Comparison of ENCODE assay signal across 8 cellular contexts in genomic region chr1:157090196-157090647, GRCh38. TPM values are rescaled to one million over a fixed set of nuclear protein-coding genes. Genes with fewer than 3 reads are reported as not detected.
DNase-seq lines count a peak whose midpoint lies in the region; ATAC-seq, FAIRE-seq and TF ChIP-seq lines count a peak whose summit lies in the region.

No MANE protein-coding gene starts in this region.

- TF ChIP-seq POLR2A in H1 (IDR thresholded peaks at IDR 0.05; ENCODE audit: control extremely low read depth in 1 of 2, low read depth in 2 of 2, low read length in 2 of 2), result no peak

- H2BK120ac ChIP-seq in H1 (replicated peaks; ENCODE audit: low read depth, low read length) (no peak overlapping the region), mesendoderm (ENCODE audit: low read depth, low read length) (no peak overlapping the region)

- H3K56ac ChIP-seq in H1 (replicated peaks; ENCODE audit: insufficient read length, low read depth, low read length) (no peak overlapping the region), mesendoderm (ENCODE audit: low read length) (peak overlapping the region; percentile 62)

- H3K36me3 ChIP-seq in H1 (ENCODE audit: control insufficient read depth in 2 of 4, insufficient read depth in 4 of 4, low read length in 3 of 4) (no peaks in the 10 kb centered on the region), mesendoderm (ENCODE audit: control insufficient read depth, insufficient read depth, low read length) (no peaks in the 10 kb centered on the region)

- TF ChIP-seq CTCF in H1 (IDR thresholded peaks at IDR 0.05; ENCODE audit: control extremely low read depth in 1 of 3, insufficient read depth in 1 of 3, low read depth in 1 of 3, low read length in 3 of 3), result peak; percentile 92 to 98 (median 97)

- H3K4me1 ChIP-seq in H1 (replicated peaks in 1 of 4; ENCODE audit: control insufficient read depth in 3 of 4, insufficient read depth in 4 of 4, low read length in 3 of 4) (peaks cover 3 to 5% (median 3%) of the 10 kb centered on the region in 4 experiments; a peak in 5 of 7 replicates), mesendoderm (ENCODE audit: control insufficient read depth, low read depth, low read length) (no peaks in the 10 kb centered on the region)

- peak; percentile 91 for DNase-seq in COLO829 (ENCODE audit: low spot score)
- DNase-seq in HK-2 (ENCODE audit: unreplicated experiment), result peak; percentile 79
- DNase-seq in NOMO-1 treated with dmso at 0.1 percent for 144 hours (lab: John Stamatoyannopoulos, UW; ENCODE audit: unreplicated experiment), result peak; percentile 28
- DNase-seq in activated CD8-positive, alpha-beta memory T cell treated with anti-CD3 and anti-CD28 coated beads for 4 hours (ENCODE audit: low read depth in 2 of 2), result peak; percentile 67 to 74
- DNase-seq in H1 (ENCODE audit: low read depth in 1 of 2, low spot score in 2 of 2), result peak; percentile 75 to 99
- peak; percentile 88 for DNase-seq in mesendoderm
- DNase-seq in stimulated activated CD8-positive, alpha-beta memory T cell treated with anti-CD3 and anti-CD28 coated beads, Interleukin-15, amount 100 ng/mL, for 24 hours (ENCODE audit: low read depth), result peak; percentile 85

- FAIRE-seq in H1 (lab: Jason Lieb, UNC), result peak; percentile 90

- peak; percentile 99 to 100 for TF ChIP-seq RAD21 in H1 (IDR thresholded peaks at IDR 0.05 in 1 of 2, conservative IDR thresholded peaks at IDR 0.05 in 1 of 2; ENCODE audit: low read depth in 2 of 2, low read length in 2 of 2)

- H4K8ac ChIP-seq in H1 (ENCODE audit: extremely low read depth, insufficient read depth, low read length) (no peak overlapping the region), mesendoderm (ENCODE audit: low read depth, low read length) (no peak overlapping the region)

- H3K14ac ChIP-seq in H1 (ENCODE audit: insufficient read length), result no peak overlapping the region

- POLR2A ChIA-PET in H1 (lab: Charles Lee; ENCODE audit: partially characterized antibody), result interaction anchor here (0.7 to 2.5 kb wide), 4 partner anchors 24 to 72 kb away, joined by 3 to 12 read pairs (median 6); no protein-coding TSS in a partner anchor

- H3K4me3 ChIP-seq in H1 (ENCODE audit: extremely low read depth in 1 of 4, insufficient read depth in 2 of 4, low read depth in 3 of 4, low read length in 4 of 4) (no peak overlapping the region), mesendoderm (ENCODE audit: low read length) (no peak overlapping the region)

- H3K79me2 ChIP-seq in H1 (ENCODE audit: control insufficient read depth in 1 of 2, insufficient read depth in 2 of 2, low read length in 2 of 2), result no peaks in the 10 kb centered on the region
- H3K79me2 ChIP-seq in mesendoderm (ENCODE audit: control insufficient read depth, insufficient read depth, low read length), result no peaks in the 10 kb centered on the region

- no peak overlapping the region for H2AFZ ChIP-seq in H1 (ENCODE audit: low read length)

- ATAC-seq in HG02610 (IDR thresholded peaks at IDR 0.05; ENCODE audit: unreplicated experiment), result no peak

- CTCF ChIA-PET in H1 (lab: Charles Lee; ENCODE audit: partially characterized antibody), result interaction anchor here (0.5 to 7.7 kb wide), 47 partner anchors 9 to 773 kb away, joined by 3 to 218 read pairs (median 4); partner anchors contain the start of genes ETV3 and ETV3L

- H3K23ac ChIP-seq in H1 (ENCODE audit: insufficient read length) (no peak overlapping the region), mesendoderm (ENCODE audit: low read length) (no peak overlapping the region)

- no peak overlapping the region for H2BK15ac ChIP-seq in H1 (ENCODE audit: low read length)
- no peak overlapping the region for H2BK15ac ChIP-seq in mesendoderm (replicated peaks; ENCODE audit: low read depth)

- 39% methylated on average over 10 of the region's 10 CpGs; no CpG with 5 or more reads in 1 of the 2 experiments for WGBS in H1 (ENCODE audit: extremely low coverage in 1 of 2, insufficient coverage in 1 of 2, insufficient read length in 1 of 2, insufficient replicate concordance in 2 of 2, low coverage in 1 of 2, low lambda C conversion rate in 2 of 2, missing lambda C conversion rate in 1 of 2), 2 experiments
- WGBS in mesendoderm (ENCODE audit: extremely low coverage, insufficient coverage, low lambda C conversion rate), result no CpG with 5 or more reads among the region's 10 CpGs

- peak in 1 of 2 experiments; percentile 23; a peak in 1 of 3 replicates for TF ChIP-seq EP300 in H1 (IDR thresholded peaks at IDR 0.05; ENCODE audit: borderline replicate concordance in 1 of 2, low read depth in 2 of 2, low read length in 2 of 2)

- H3K9ac ChIP-seq in H1 (replicated peaks in 1 of 4; ENCODE audit: extremely low read depth in 1 of 4, low read depth in 3 of 4, low read length in 3 of 4) (no peak overlapping the region), mesendoderm (ENCODE audit: low read length) (no peak overlapping the region)

- H3K27me3 ChIP-seq in H1 (replicated peaks in 1 of 4; ENCODE audit: control insufficient read depth in 3 of 4, extremely low read depth in 1 of 4, insufficient read depth in 3 of 4, low read length in 3 of 4), result no peaks in the 10 kb centered on the region; a peak in 2 of 7 replicates
- no peaks in the 10 kb centered on the region for H3K27me3 ChIP-seq in mesendoderm (ENCODE audit: insufficient read depth, low read length, poor library complexity)

- H4K91ac ChIP-seq in H1 (replicated peaks; ENCODE audit: insufficient read length, low read length), result no peak overlapping the region

- H3K27ac ChIP-seq in H1 (ENCODE audit: low read depth, low read length), result no peak overlapping the region
- no peak overlapping the region for H3K27ac ChIP-seq in mesendoderm (ENCODE audit: low read depth, low read length)

- no peaks in the 10 kb centered on the region for H4K20me1 ChIP-seq in H1 (replicated peaks in 1 of 2; ENCODE audit: control insufficient read depth in 1 of 2, insufficient read depth in 2 of 2, low read length in 2 of 2)

- H3K79me1 ChIP-seq in H1 (ENCODE audit: low read depth, low read length), result no peaks in the 10 kb centered on the region
- H3K79me1 ChIP-seq in mesendoderm (ENCODE audit: low read length), result no peaks in the 10 kb centered on the region

- H2BK5ac ChIP-seq in H1 (ENCODE audit: low read depth, low read length) (no peak overlapping the region), mesendoderm (ENCODE audit: low read length) (no peak overlapping the region)

- H3K18ac ChIP-seq in H1 (ENCODE audit: extremely low read depth, low read length) (0 out of 2 replicates have a peak overlapping the region, but pooled peaks have one; percentile 53), mesendoderm (ENCODE audit: low read length) (no peak overlapping the region)

- H2AK5ac ChIP-seq in H1 (ENCODE audit: low read depth, low read length) (no peak overlapping the region), mesendoderm (ENCODE audit: low read length) (no peak overlapping the region)

- H3K4me2 ChIP-seq in H1 (ENCODE audit: insufficient read depth in 1 of 2, low read depth in 2 of 2, low read length in 2 of 2) (peak overlapping the region in 1 of 2 experiments; percentile 3; a peak in 1 of 4 replicates), mesendoderm (ENCODE audit: low read length) (no peak overlapping the region)

- no peak overlapping the region for H4K5ac ChIP-seq in H1 (ENCODE audit: insufficient read length, low read depth, low read length)
- no peak overlapping the region for H4K5ac ChIP-seq in mesendoderm (ENCODE audit: low read length)

- H3K23me2 ChIP-seq in H1 (ENCODE audit: low read depth, low read length), result no peaks in the 10 kb centered on the region

- peak overlapping the region; percentile 16; the same call in 1 of the 2 replicates for H2BK20ac ChIP-seq in H1 (ENCODE audit: low read length)

- H3K4ac ChIP-seq in H1 (replicated peaks; ENCODE audit: insufficient read length, low read depth, low read length) (no peak overlapping the region), mesendoderm (ENCODE audit: low read depth, low read length) (no peak overlapping the region)

- 0 out of 2 replicates have a peak overlapping the region, but pooled peaks have one; percentile 61 for H2BK12ac ChIP-seq in H1 (ENCODE audit: low read depth, low read length)

- no peaks in the 10 kb centered on the region for H3K9me3 ChIP-seq in H1 (ENCODE audit: insufficient read depth in 2 of 2, low read depth in 1 of 2, low read length in 1 of 2)

RNA-seq across cellular contexts. Expression of gene ETV3L, which starts 9.4 kb away (rescaled TPM):
- total RNA-seq in H1 (2021; fragmentation: NEBNext Ultra II Directional; extraction: Animal tissue kit (Norgen Biotek cat#: 25700)), result 0.17 and 0.25 TPM in 2 replicates
- 0.26 and 0.28 TPM in 2 replicates for polyA plus RNA-seq in H1 (2011; rRNA removed)
- polyA plus RNA-seq in H1 (2011; cell fraction: cytosol; rRNA removed), result 0.36 TPM
- 0.29 TPM for polyA plus RNA-seq in H1 (2011; cell fraction: nucleus; rRNA removed)
- 0.24 to 0.37 TPM (median 0.31 TPM) in 3 of 4 replicates, not detected in the other for polyA plus RNA-seq in H1 (2012, experiment 1 of 2)
- 0.08 TPM for polyA plus RNA-seq in H1 (2012, experiment 2 of 2)
- 0.12 TPM for polyA plus RNA-seq in H1 (2013, experiment 1 of 2)
- polyA plus RNA-seq in H1 (2013, experiment 2 of 2), result 0.13 TPM
- 0.22 and 0.27 TPM in 2 replicates for polyA minus RNA-seq in H1 (2011; rRNA and poly(A)+ RNA removed)
- polyA minus RNA-seq in H1 (2011; cell fraction: cytosol; rRNA and poly(A)+ RNA removed), result not detected
- not detected for polyA minus RNA-seq in H1 (2011; cell fraction: nucleus; rRNA and poly(A)+ RNA removed)
- polyA plus RNA-seq in mesendoderm (2013, experiment 1 of 2), result 0.07 TPM
- 0.10 TPM for polyA plus RNA-seq in mesendoderm (2013, experiment 2 of 2)

RNA-seq across cellular contexts. Expression of gene ARHGEF11, which starts 44.7 kb away (rescaled TPM):
- total RNA-seq in H1 (2021; fragmentation: NEBNext Ultra II Directional; extraction: Animal tissue kit (Norgen Biotek cat#: 25700)), result 32.4 and 33.1 TPM in 2 replicates
- 19.9 and 23.1 TPM in 2 replicates for polyA plus RNA-seq in H1 (2011; rRNA removed)
- polyA plus RNA-seq in H1 (2011; cell fraction: cytosol; rRNA removed), result 17.8 TPM
- polyA plus RNA-seq in H1 (2011; cell fraction: nucleus; rRNA removed), result 85.7 TPM
- polyA plus RNA-seq in H1 (2012, experiment 1 of 2), result 20.6 to 25.7 TPM (median 23.4 TPM) in 4 replicates
- polyA plus RNA-seq in H1 (2012, experiment 2 of 2), result 9.4 TPM
- polyA plus RNA-seq in H1 (2013, experiment 1 of 2), result 12.1 TPM
- 10.9 TPM for polyA plus RNA-seq in H1 (2013, experiment 2 of 2)
- polyA minus RNA-seq in H1 (2011; rRNA and poly(A)+ RNA removed), result 33.6 and 49.1 TPM in 2 replicates
- 20.3 TPM for polyA minus RNA-seq in H1 (2011; cell fraction: cytosol; rRNA and poly(A)+ RNA removed)
- 55.4 TPM for polyA minus RNA-seq in H1 (2011; cell fraction: nucleus; rRNA and poly(A)+ RNA removed)
- polyA plus RNA-seq in mesendoderm (2013, experiment 1 of 2), result 12.0 TPM
- polyA plus RNA-seq in mesendoderm (2013, experiment 2 of 2), result 12.5 TPM

RNA-seq across cellular contexts. Expression of gene ETV3, which starts 48.0 kb away (rescaled TPM):
- 23.8 and 26.6 TPM in 2 replicates for total RNA-seq in H1 (2021; fragmentation: NEBNext Ultra II Directional; extraction: Animal tissue kit (Norgen Biotek cat#: 25700))
- polyA plus RNA-seq in H1 (2011; rRNA removed), result 6.0 and 7.0 TPM in 2 replicates
- 7.6 TPM for polyA plus RNA-seq in H1 (2011; cell fraction: cytosol; rRNA removed)
- 6.8 TPM for polyA plus RNA-seq in H1 (2011; cell fraction: nucleus; rRNA removed)
- polyA plus RNA-seq in H1 (2012, experiment 1 of 2), result 8.9 to 12.0 TPM (median 9.7 TPM) in 4 replicates
- 1.0 TPM for polyA plus RNA-seq in H1 (2012, experiment 2 of 2)
- polyA plus RNA-seq in H1 (2013, experiment 1 of 2), result 6.9 TPM
- polyA plus RNA-seq in H1 (2013, experiment 2 of 2), result 6.3 TPM
- polyA minus RNA-seq in H1 (2011; rRNA and poly(A)+ RNA removed), result 24.8 and 27.2 TPM in 2 replicates
- polyA minus RNA-seq in H1 (2011; cell fraction: cytosol; rRNA and poly(A)+ RNA removed), result 14.2 TPM
- polyA minus RNA-seq in H1 (2011; cell fraction: nucleus; rRNA and poly(A)+ RNA removed), result 19.3 TPM
- 15.2 TPM for polyA plus RNA-seq in mesendoderm (2013, experiment 1 of 2)
- 14.4 TPM for polyA plus RNA-seq in mesendoderm (2013, experiment 2 of 2)

Comparison
In these comparisons a context has a peak if more than half of its experiments do, and no peak if none do; other contexts are left out.
1. DNase-seq: peak in every context shown above with its lines; median percentile 91 in COLO829; 88 in mesendoderm; 87 in H1; 85 in stimulated activated CD8-positive, alpha-beta memory T cell treated with anti-CD3 and anti-CD28 coated beads, Interleukin-15, amount 100 ng/mL, for 24 hours; 79 in HK-2; 70 in activated CD8-positive, alpha-beta memory T cell treated with anti-CD3 and anti-CD28 coated beads for 4 hours; 28 in NOMO-1 treated with dmso at 0.1 percent for 144 hours.